1 cellular context compared by ENCODE assay signal in the genomic region with DNA sequence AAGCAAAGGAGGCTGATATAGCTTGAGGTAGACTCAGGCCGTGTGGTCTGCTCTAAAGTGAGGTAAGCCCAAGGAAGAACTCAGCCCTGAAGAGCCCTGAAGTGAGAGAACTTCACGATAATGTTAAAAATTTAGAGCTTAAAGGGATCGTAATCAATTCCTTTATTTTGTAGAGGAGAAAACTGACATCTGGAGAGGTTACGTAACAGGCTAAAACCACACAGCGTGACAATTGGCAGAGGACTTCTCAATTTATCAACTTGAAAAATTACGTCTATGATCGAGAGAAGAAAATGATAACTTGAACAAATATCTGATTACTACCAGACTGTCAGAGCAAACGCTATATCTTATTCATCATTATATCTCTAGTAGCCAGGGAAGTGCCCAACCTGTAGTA.
TF ChIP-seq lines count a peak whose summit lies in the region.

No MANE protein-coding gene starts in this region.

TF ChIP-seq in GM23338, 12 proteins besides CTCF, POLR2A, EP300 and RAD21 (continued from another document):
- TF ChIP-seq, protein P1, sequence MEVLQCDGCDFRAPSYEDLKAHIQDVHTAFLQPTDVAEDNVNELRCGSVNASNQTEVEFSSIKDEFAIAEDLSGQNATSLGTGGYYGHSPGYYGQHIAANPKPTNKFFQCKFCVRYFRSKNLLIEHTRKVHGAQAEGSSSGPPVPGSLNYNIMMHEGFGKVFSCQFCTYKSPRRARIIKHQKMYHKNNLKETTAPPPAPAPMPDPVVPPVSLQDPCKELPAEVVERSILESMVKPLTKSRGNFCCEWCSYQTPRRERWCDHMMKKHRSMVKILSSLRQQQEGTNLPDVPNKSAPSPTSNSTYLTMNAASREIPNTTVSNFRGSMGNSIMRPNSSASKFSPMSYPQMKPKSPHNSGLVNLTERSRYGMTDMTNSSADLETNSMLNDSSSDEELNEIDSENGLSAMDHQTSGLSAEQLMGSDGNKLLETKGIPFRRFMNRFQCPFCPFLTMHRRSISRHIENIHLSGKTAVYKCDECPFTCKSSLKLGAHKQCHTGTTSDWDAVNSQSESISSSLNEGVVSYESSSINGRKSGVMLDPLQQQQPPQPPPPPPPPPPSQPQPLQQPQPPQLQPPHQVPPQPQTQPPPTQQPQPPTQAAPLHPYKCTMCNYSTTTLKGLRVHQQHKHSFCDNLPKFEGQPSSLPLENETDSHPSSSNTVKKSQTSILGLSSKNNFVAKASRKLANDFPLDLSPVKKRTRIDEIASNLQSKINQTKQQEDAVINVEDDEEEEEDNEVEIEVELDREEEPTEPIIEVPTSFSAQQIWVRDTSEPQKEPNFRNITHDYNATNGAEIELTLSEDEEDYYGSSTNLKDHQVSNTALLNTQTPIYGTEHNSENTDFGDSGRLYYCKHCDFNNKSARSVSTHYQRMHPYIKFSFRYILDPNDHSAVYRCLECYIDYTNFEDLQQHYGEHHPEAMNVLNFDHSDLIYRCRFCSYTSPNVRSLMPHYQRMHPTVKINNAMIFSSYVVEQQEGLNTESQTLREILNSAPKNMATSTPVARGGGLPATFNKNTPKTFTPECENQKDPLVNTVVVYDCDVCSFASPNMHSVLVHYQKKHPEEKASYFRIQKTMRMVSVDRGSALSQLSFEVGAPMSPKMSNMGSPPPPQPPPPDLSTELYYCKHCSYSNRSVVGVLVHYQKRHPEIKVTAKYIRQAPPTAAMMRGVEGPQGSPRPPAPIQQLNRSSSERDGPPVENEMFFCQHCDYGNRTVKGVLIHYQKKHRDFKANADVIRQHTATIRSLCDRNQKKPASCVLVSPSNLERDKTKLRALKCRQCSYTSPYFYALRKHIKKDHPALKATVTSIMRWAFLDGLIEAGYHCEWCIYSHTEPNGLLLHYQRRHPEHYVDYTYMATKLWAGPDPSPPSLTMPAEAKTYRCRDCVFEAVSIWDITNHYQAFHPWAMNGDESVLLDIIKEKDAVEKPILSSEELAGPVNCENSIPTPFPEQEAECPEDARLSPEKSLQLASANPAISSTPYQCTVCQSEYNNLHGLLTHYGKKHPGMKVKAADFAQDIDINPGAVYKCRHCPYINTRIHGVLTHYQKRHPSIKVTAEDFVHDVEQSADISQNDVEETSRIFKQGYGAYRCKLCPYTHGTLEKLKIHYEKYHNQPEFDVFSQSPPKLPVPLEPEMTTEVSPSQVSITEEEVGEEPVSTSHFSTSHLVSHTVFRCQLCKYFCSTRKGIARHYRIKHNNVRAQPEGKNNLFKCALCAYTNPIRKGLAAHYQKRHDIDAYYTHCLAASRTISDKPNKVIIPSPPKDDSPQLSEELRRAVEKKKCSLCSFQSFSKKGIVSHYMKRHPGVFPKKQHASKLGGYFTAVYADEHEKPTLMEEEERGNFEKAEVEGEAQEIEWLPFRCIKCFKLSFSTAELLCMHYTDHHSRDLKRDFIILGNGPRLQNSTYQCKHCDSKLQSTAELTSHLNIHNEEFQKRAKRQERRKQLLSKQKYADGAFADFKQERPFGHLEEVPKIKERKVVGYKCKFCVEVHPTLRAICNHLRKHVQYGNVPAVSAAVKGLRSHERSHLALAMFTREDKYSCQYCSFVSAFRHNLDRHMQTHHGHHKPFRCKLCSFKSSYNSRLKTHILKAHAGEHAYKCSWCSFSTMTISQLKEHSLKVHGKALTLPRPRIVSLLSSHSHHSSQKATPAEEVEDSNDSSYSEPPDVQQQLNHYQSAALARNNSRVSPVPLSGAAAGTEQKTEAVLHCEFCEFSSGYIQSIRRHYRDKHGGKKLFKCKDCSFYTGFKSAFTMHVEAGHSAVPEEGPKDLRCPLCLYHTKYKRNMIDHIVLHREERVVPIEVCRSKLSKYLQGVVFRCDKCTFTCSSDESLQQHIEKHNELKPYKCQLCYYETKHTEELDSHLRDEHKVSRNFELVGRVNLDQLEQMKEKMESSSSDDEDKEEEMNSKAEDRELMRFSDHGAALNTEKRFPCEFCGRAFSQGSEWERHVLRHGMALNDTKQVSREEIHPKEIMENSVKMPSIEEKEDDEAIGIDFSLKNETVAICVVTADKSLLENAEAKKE (CRISPR knock-in tag; IDR thresholded peaks at IDR 0.05): no peak
- TF ChIP-seq ZNF331 (CRISPR knock-in tag; IDR thresholded peaks at IDR 0.05; ENCODE audit: low read depth): no peak
- TF ChIP-seq NANOG (IDR thresholded peaks at IDR 0.05; ENCODE audit: borderline replicate concordance): no peak
